In the genomic region with DNA sequence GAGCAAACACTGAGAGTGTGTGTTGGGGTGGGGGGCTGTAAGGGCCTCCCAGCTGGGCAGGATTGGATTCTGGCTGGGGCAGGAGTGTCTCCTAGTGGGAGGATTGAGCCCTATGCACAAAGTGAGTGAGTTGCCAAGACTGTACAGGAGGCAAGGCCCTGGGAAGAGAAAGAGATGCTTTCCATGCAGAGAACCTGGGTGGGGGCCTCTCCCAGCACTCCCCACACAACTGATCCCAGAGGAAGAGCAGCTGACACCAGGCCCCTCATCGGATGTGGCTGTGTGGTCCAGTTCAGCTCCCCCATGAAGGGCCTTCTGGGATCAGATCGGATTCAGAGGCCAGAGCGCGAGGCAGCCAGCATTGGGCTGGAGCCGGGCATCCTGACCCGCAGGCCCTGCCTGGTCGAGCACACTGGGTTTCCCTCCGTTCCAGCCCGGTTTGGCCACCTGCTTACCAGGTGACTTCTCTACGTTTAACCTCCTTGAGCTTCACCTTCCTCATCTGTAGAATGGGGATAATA, we compare ENCODE assay signal across 1 cellular context.
TF ChIP-seq lines count a peak whose summit lies in the region.

No MANE protein-coding gene starts in this region.

TF ChIP-seq in SK-N-SH, 30 proteins besides CTCF, POLR2A, EP300 and RAD21:
- no peak for TF ChIP-seq EZH2phosphoT487 (IDR thresholded peaks at IDR 0.05; ENCODE audit: borderline replicate concordance, low read depth)
- TF ChIP-seq USF1 (IDR thresholded peaks at IDR 0.05; ENCODE audit: borderline replicate concordance, low read depth), result no peak
- no peak for TF ChIP-seq FOSL2 (IDR thresholded peaks at IDR 0.05; ENCODE audit: borderline replicate concordance, low read depth)
- no peak for TF ChIP-seq GATA2 (CRISPR knock-in tag; IDR thresholded peaks at IDR 0.05)
- no peak for TF ChIP-seq MXI1 (IDR thresholded peaks at IDR 0.05; ENCODE audit: low read depth, low read length)
- TF ChIP-seq JUND (IDR thresholded peaks at IDR 0.05), result no peak
- no peak for TF ChIP-seq YY1 (IDR thresholded peaks at IDR 0.05; ENCODE audit: low read depth)
- no peak for TF ChIP-seq ELF1 (IDR thresholded peaks at IDR 0.05)
- TF ChIP-seq NRF1 (IDR thresholded peaks at IDR 0.05; ENCODE audit: low read depth, low read length), result no peak
- TF ChIP-seq, protein P1, sequence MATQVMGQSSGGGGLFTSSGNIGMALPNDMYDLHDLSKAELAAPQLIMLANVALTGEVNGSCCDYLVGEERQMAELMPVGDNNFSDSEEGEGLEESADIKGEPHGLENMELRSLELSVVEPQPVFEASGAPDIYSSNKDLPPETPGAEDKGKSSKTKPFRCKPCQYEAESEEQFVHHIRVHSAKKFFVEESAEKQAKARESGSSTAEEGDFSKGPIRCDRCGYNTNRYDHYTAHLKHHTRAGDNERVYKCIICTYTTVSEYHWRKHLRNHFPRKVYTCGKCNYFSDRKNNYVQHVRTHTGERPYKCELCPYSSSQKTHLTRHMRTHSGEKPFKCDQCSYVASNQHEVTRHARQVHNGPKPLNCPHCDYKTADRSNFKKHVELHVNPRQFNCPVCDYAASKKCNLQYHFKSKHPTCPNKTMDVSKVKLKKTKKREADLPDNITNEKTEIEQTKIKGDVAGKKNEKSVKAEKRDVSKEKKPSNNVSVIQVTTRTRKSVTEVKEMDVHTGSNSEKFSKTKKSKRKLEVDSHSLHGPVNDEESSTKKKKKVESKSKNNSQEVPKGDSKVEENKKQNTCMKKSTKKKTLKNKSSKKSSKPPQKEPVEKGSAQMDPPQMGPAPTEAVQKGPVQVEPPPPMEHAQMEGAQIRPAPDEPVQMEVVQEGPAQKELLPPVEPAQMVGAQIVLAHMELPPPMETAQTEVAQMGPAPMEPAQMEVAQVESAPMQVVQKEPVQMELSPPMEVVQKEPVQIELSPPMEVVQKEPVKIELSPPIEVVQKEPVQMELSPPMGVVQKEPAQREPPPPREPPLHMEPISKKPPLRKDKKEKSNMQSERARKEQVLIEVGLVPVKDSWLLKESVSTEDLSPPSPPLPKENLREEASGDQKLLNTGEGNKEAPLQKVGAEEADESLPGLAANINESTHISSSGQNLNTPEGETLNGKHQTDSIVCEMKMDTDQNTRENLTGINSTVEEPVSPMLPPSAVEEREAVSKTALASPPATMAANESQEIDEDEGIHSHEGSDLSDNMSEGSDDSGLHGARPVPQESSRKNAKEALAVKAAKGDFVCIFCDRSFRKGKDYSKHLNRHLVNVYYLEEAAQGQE (IDR thresholded peaks at IDR 0.05; ENCODE audit: low read depth, low read length), result no peak
- no peak for TF ChIP-seq CHD2 (IDR thresholded peaks at IDR 0.05; ENCODE audit: low read length, partially characterized antibody)
- no peak for TF ChIP-seq MEF2A (IDR thresholded peaks at IDR 0.05; ENCODE audit: borderline replicate concordance, low read depth)
- TF ChIP-seq RFX5 (IDR thresholded peaks at IDR 0.05; ENCODE audit: low read length), result no peak
- no peak for TF ChIP-seq PBX3 (IDR thresholded peaks at IDR 0.05)
- TF ChIP-seq NFIC (IDR thresholded peaks at IDR 0.05; ENCODE audit: borderline replicate concordance), result no peak
- TF ChIP-seq TCF12 (IDR thresholded peaks at IDR 0.05), result no peak
- TF ChIP-seq USF2 (IDR thresholded peaks at IDR 0.05; ENCODE audit: borderline replicate concordance, low read depth, low read length), result no peak
- no peak for TF ChIP-seq SMC3 (IDR thresholded peaks at IDR 0.05; ENCODE audit: low read depth, low read length)
